ENCODE assay signal across 8 cellular contexts in the genomic region with DNA sequence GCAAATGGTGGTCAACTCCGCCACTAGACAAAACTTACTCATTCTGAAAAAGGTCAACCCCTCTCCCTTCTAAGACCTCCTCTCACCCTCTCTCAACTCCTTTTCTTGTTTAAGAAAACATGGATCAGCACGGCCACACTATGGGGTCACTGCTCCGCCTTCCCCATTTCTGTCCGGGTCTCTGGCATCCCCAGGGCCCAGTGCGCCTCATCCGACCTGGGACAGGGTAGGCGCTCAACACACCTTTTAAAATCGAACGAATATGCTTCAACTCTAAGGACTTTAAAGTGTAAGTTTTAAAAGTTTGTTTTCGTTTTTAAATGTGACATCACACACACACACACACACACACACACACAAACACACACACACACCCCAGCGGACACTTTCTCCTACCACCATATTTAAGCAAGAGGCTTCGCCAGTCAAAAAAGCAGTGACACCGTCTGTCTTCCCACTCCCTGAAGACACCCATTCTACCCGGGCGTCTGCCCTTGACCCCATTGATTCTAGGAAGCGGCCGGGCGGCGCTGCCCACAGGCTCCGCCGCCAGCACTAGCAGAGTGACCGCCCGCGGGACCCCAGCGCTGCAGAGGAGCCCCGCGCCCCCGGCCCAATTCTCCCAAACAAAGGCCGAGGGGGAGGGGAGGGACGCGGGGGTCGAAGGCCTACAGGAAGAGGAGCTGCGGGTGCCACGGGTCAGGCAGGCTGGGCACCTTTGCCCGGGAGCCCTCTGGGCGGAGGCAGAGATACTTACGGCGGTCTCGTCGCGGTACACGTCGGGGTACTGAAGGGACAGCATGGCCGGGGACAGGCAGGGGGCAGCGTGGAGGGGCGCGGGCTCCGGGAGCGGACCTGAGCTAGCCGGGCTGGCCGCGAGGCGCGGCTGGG. TPM values are rescaled to one million over a fixed set of nuclear protein-coding genes. Genes with fewer than 3 reads are reported as not detected.
DNase-seq lines count a peak whose midpoint lies in the region; ATAC-seq and TF ChIP-seq lines count a peak whose summit lies in the region.

No MANE protein-coding gene starts in this region.

- no peak for TF ChIP-seq POLR2A in esophagus squamous epithelium (IDR thresholded peaks at IDR 0.05)

- no peaks in the 10 kb centered on the region for H3K36me3 Mint-ChIP-seq in nephron (ENCODE audit: low read depth)

- H3K27ac Mint-ChIP-seq in nephron: peak overlapping the region; percentile 14 to 89 (median 66)

- H3K9me3 ChIP-seq in esophagus squamous epithelium: no peaks in the 10 kb centered on the region

- H3K4me3 ChIP-seq in esophagus squamous epithelium: peak overlapping the region; percentile 77 to 98 (median 92)

- peak; percentile 2 for DNase-seq in activated CD8-positive, alpha-beta memory T cell treated with anti-CD3 and anti-CD28 coated beads, Interleukin-2, amount 50 U/mL, for 24 hours (ENCODE audit: extremely low read depth)
- no peak for DNase-seq in activated CD8-positive, alpha-beta memory T cell treated with anti-CD3 and anti-CD28 coated beads, Interleukin-2, amount 50 U/mL, for 4 hours
- DNase-seq in NCI-H1105 (lab: John Stamatoyannopoulos, UW): peak; percentile 16
- peak; percentile 8 to 24 for DNase-seq in activated CD4-positive, alpha-beta T cell treated with anti-CD3 and anti-CD28 coated beads, Interleukin-2, amount 50 U/mL, for 4 hours
- DNase-seq in esophagus squamous epithelium (lab: John Stamatoyannopoulos, UW): no peak
- no peak for DNase-seq in mesenteric fat pad (ENCODE audit: low spot score)

- H3K27ac ChIP-seq in esophagus squamous epithelium: peak overlapping the region; percentile 83 to 91 (median 88)

- H3K27me3 Mint-ChIP-seq in nephron (ENCODE audit: low read depth): no peaks in the 10 kb centered on the region

- peak; percentile 39 for ATAC-seq in HG02678 (IDR thresholded peaks at IDR 0.05; ENCODE audit: unreplicated experiment)

- no peaks in the 10 kb centered on the region for H3K36me3 ChIP-seq in esophagus squamous epithelium

- peak overlapping the region; percentile 93 to 98 (median 97) for H3K4me3 Mint-ChIP-seq in nephron

- H3K27me3 ChIP-seq in esophagus squamous epithelium: no peaks in the 10 kb centered on the region

- peaks cover 40% of the 10 kb centered on the region for H3K4me1 Mint-ChIP-seq in nephron

- no peak for TF ChIP-seq CTCF in esophagus squamous epithelium (IDR thresholded peaks at IDR 0.05)
- no peak for TF ChIP-seq CTCF in nephron (IDR thresholded peaks at IDR 0.05; ENCODE audit: unreplicated experiment in 3 of 3)

- H3K4me1 ChIP-seq in esophagus squamous epithelium: peaks cover 0 to 40% (median 21%) of the 10 kb centered on the region in 3 donors

- intact Hi-C loops in esophagus squamous epithelium (cut with DNase I): no loop called here

- WGBS in esophagus squamous epithelium, 2 donors: 7 to 9% methylated on average over 14 to 16 of the region's 54 CpGs

- no peaks in the 10 kb centered on the region for H3K9me3 Mint-ChIP-seq in nephron

RNA-seq across cellular contexts. Expression of a gene that starts 0.5 kb away (rescaled TPM):
- total RNA-seq in esophagus squamous epithelium (10 to 100 TPM; 11.9 to 28.0 (median 19.6) TPM), mesenteric fat pad (35.8 TPM)

Comparison
In these comparisons a context has a peak if more than half of its experiments do, and no peak if none do; other contexts are left out.
1. DNase-seq: peak in activated CD8-positive, alpha-beta memory T cell treated with anti-CD3 and anti-CD28 coated beads, Interleukin-2, amount 50 U/mL, for 24 hours (single experiment), NCI-H1105 (single experiment) and activated CD4-positive, alpha-beta T cell treated with anti-CD3 and anti-CD28 coated beads, Interleukin-2, amount 50 U/mL, for 4 hours (2 of 2); none in activated CD8-positive, alpha-beta memory T cell treated with anti-CD3 and anti-CD28 coated beads, Interleukin-2, amount 50 U/mL, for 4 hours (single experiment), esophagus squamous epithelium (single experiment) and mesenteric fat pad (single experiment).